In the genomic region with DNA sequence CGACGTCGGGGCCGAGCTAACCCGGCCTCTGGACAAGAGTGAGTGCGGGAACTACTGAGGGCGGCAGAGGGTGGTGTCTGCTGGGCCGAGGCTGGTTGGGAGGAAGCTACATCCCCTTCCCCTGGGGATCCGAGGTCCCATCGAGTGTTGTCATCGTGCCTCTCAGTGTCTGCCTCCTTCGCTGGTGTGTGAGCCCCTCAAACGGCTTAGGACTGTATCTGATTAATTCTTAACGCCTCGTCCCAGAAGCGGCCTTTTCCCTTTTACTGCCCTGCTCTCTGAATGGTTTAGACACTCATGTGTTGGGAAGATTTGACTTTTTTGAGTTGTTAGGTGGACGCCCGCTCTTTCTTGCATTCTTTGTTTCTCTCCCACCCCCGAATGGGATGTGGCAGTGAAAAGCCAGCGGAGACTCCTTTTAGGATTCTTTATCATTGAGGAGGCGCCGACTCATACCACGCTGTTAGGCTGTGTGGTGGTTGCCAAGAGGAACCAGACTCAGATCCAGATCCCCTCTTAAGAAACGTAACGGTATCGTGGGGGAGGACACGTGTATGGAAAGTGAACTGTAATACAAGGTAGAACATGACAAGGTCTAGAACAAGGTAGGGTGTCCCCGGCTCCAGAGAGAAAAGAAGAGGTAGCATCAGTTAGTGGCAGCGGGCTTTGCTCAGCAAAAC, we compare ENCODE assay signal across 8 cellular contexts. TPM values are rescaled to one million over a fixed set of nuclear protein-coding genes. Genes with fewer than 3 reads are reported as not detected.
A peak's percentile ranks its signal among the peaks of the same experiment; 100 is the strongest.
DNase-seq lines count a peak whose midpoint lies in the region; ATAC-seq and TF ChIP-seq lines count a peak whose summit lies in the region.

No MANE protein-coding gene starts in this region.

- no peaks in the 10 kb centered on the region for H3K9me3 Mint-ChIP-seq in CD8-positive, alpha-beta memory T cell
- no peaks in the 10 kb centered on the region for H3K9me3 Mint-ChIP-seq in neural crest cell

- H3K27me3 Mint-ChIP-seq in CD8-positive, alpha-beta memory T cell: peaks cover 0 to 5% of the 10 kb centered on the region in 2 donors
- no peaks in the 10 kb centered on the region for H3K27me3 Mint-ChIP-seq in neural crest cell (ENCODE audit: low read depth)

- peak in 4 of 5 donors; percentile 2 to 49 (median 32) for DNase-seq in CD8-positive, alpha-beta memory T cell
- DNase-seq in epithelial cell of prostate (ENCODE audit: low read depth, low spot score) (no peak), neural crest cell (ENCODE audit: low read depth, low spot score) (no peak), superior temporal gyrus (ENCODE audit: extremely low spot score) (no peak), SHP77 treated with DMSO at 0.1 percent for 48 hours (lab: John Stamatoyannopoulos, UW) (no peak), GM10266 (ENCODE audit: extremely low spot score) (no peak)

- peak overlapping the region; percentile 95 to 99 (median 97) for H3K4me3 Mint-ChIP-seq in CD8-positive, alpha-beta memory T cell
- H3K4me3 Mint-ChIP-seq in neural crest cell: peak overlapping the region; percentile 94

- peaks cover 48 to 59% (median 57%) of the 10 kb centered on the region in 3 donors for H3K4me1 Mint-ChIP-seq in CD8-positive, alpha-beta memory T cell
- peaks cover 22% of the 10 kb centered on the region for H3K4me1 Mint-ChIP-seq in neural crest cell

- ATAC-seq in HG03039 (IDR thresholded peaks at IDR 0.05; ENCODE audit: unreplicated experiment): peak; percentile 25

- H3K36me3 Mint-ChIP-seq in CD8-positive, alpha-beta memory T cell: peaks cover 0 to 38% (median 5%) of the 10 kb centered on the region in 3 donors
- no peaks in the 10 kb centered on the region for H3K36me3 Mint-ChIP-seq in neural crest cell (ENCODE audit: low read depth)

- CTCF ChIA-PET in CD8-positive, alpha-beta memory T cell (lab: Charles Lee): interaction anchor here (1.1 to 1.4 kb wide), 2 partner anchors 10 to 26 kb away, joined by 3 to 4 read pairs; no protein-coding TSS in a partner anchor

- peak overlapping the region; percentile 77 for H3K4me3 ChIP-seq in CD8-positive, alpha-beta memory T cell (ENCODE audit: low read length)

- peaks cover 15% of the 10 kb centered on the region for H3K4me1 ChIP-seq in CD8-positive, alpha-beta memory T cell (ENCODE audit: insufficient read depth, low read length)

- TF ChIP-seq CTCF in VCaP (conservative IDR thresholded peaks at IDR 0.05) (no peak), neural crest cell (conservative IDR thresholded peaks at IDR 0.05) (no peak), GM10266 (IDR thresholded peaks at IDR 0.05; ENCODE audit: control insufficient read depth, insufficient read depth, low read depth, missing control alignments) (no peak)

- no peaks in the 10 kb centered on the region for H3K9me3 ChIP-seq in CD8-positive, alpha-beta memory T cell (ENCODE audit: low read length)

- peak overlapping the region; percentile 99 to 100 (median 100) for H3K27ac Mint-ChIP-seq in CD8-positive, alpha-beta memory T cell
- H3K27ac Mint-ChIP-seq in neural crest cell (ENCODE audit: unreplicated experiment): peak overlapping the region; percentile 100

- H3K27ac ChIP-seq in CD8-positive, alpha-beta memory T cell (ENCODE audit: low read depth, low read length): peak overlapping the region; percentile 97
- H3K27ac ChIP-seq in VCaP: peak overlapping the region; percentile 94
- peak overlapping the region; percentile 82 for H3K27ac ChIP-seq in epithelial cell of prostate

- H3K27me3 ChIP-seq in CD8-positive, alpha-beta memory T cell (ENCODE audit: insufficient read depth, low read length, poor library complexity, severe bottlenecking): no peaks in the 10 kb centered on the region

- POLR2A ChIA-PET in CD8-positive, alpha-beta memory T cell (lab: Charles Lee): interaction anchor here (0.6 to 1.4 kb wide), 2 partner anchors 31 to 280 kb away, joined by 3 to 4 read pairs; a partner anchor contains a TSS

- H3K36me3 ChIP-seq in CD8-positive, alpha-beta memory T cell (ENCODE audit: insufficient read depth, low read length): peaks cover 17% of the 10 kb centered on the region

RNA-seq across cellular contexts. Expression of a gene that starts 0.6 kb away (rescaled TPM):
- total RNA-seq in CD8-positive, alpha-beta memory T cell: 10 to 100 TPM; 50.0 to 51.0 TPM
- 25.1 TPM for polyA plus RNA-seq in CD8-positive, alpha-beta memory T cell
- total RNA-seq in neural crest cell: 35.6 and 39.4 TPM in 2 replicates

RNA-seq across cellular contexts. Expression of a gene that starts 39.5 kb away (rescaled TPM):
- total RNA-seq in CD8-positive, alpha-beta memory T cell: under 1 TPM in 1 of 2 experiments, not detected in 1; 0.15 TPM
- 3.0 TPM for polyA plus RNA-seq in CD8-positive, alpha-beta memory T cell
- not detected in 2 replicates for total RNA-seq in neural crest cell

RNA-seq across cellular contexts. Expression of a gene that starts 56.7 kb away (rescaled TPM):
- total RNA-seq in CD8-positive, alpha-beta memory T cell: 10 to 100 TPM; 44.8 to 46.7 TPM
- polyA plus RNA-seq in CD8-positive, alpha-beta memory T cell: 38.6 TPM
- 62.2 and 63.2 TPM in 2 replicates for total RNA-seq in neural crest cell

Comparison
In these comparisons a context has a peak if more than half of its experiments do, and no peak if none do; other contexts are left out.
1. DNase-seq: peak in CD8-positive, alpha-beta memory T cell (4 of 5); none in epithelial cell of prostate (single experiment), neural crest cell (single experiment), superior temporal gyrus (single experiment), SHP77 treated with DMSO at 0.1 percent for 48 hours (single experiment) and GM10266 (single experiment).
2. Peak in every context shown above with its lines, with median percentiles within 50 percentile points of each other: H3K27ac ChIP-seq.